In genomic region chr2:131490616-131491468, GRCh38 we compare ENCODE assay signal across 8 cellular contexts. TPM values are rescaled to one million over a fixed set of nuclear protein-coding genes. Genes with fewer than 3 reads are reported as not detected.
A peak's percentile ranks its signal among the peaks of the same experiment; 100 is the strongest.
DNase-seq lines count a peak whose midpoint lies in the region; ATAC-seq, FAIRE-seq and TF ChIP-seq lines count a peak whose summit lies in the region.
"Not testable (repeated sequence)": the region's sequence is repeated elsewhere in the genome, so short reads cannot be mapped to it uniquely, and the experiment has no call there.

No MANE protein-coding gene starts in this region.

- peak overlapping the region; percentile 86 for H3K4me3 Mint-ChIP-seq in activated T-helper 17 cell treated with anti-CD3 and anti-CD28 coated beads, Interleukin-2, amount 50 U/mL, for 72 hours

- peak; percentile 8 for ATAC-seq in activated T-helper 17 cell treated with anti-CD3 and anti-CD28 coated beads, Interleukin-2, amount 50 U/mL, for 72 hours (replicated peaks)

- H2BK5ac ChIP-seq in H1 (ENCODE audit: low read depth, low read length) = not testable (repeated sequence)

- not testable (repeated sequence) for FAIRE-seq in H1 (lab: Jason Lieb, UNC)

- H2BK15ac ChIP-seq in H1 (ENCODE audit: low read length) = not testable (repeated sequence)

- TF ChIP-seq CTCF in LNCaP clone FGC (IDR thresholded peaks at IDR 0.05; ENCODE audit: control insufficient read depth, extremely low read depth, insufficient read depth); H1 (IDR thresholded peaks at IDR 0.05; ENCODE audit: control extremely low read depth in 1 of 3, insufficient read depth in 1 of 3, low read depth in 1 of 3, low read length in 3 of 3): not testable (repeated sequence)

- H3K23me2 ChIP-seq in H1 (ENCODE audit: low read depth, low read length) = not testable (repeated sequence)

- CTCF ChIA-PET in H1 (lab: Charles Lee; ENCODE audit: partially characterized antibody) = interaction anchor here (6.3 kb wide), 1 partner anchor 77 kb away, joined by 53 read pairs; no protein-coding TSS in a partner anchor

- H3K79me2 ChIP-seq in H1 (ENCODE audit: control insufficient read depth in 1 of 2, insufficient read depth in 2 of 2, low read length in 2 of 2) = peaks cover 26 to 43% of the 10 kb centered on the region in 2 experiments

- peaks cover 59% of the 10 kb centered on the region for H3K36me3 Mint-ChIP-seq in activated T-helper 17 cell treated with anti-CD3 and anti-CD28 coated beads, Interleukin-2, amount 50 U/mL, for 72 hours (ENCODE audit: low read depth)

- WGBS in H1 (ENCODE audit: extremely low coverage in 1 of 2, insufficient coverage in 1 of 2, insufficient read length in 1 of 2, insufficient replicate concordance in 2 of 2, low coverage in 1 of 2, low lambda C conversion rate in 2 of 2, missing lambda C conversion rate in 1 of 2), 2 experiments = 84% methylated on average over 14 of the region's 20 CpGs; no CpG with 5 or more reads in 1 of the 2 experiments
- WGBS in urinary bladder = 67% methylated on average over 20 of the region's 20 CpGs

- H3K79me1 ChIP-seq in H1 (ENCODE audit: low read depth, low read length) = not testable (repeated sequence)

- not testable (repeated sequence) for H3K18ac ChIP-seq in H1 (ENCODE audit: extremely low read depth, low read length)

- not testable (repeated sequence) for H2AFZ ChIP-seq in H1 (ENCODE audit: low read length)

- not testable (repeated sequence) for H3K27me3 ChIP-seq in H1 (replicated peaks in 1 of 4; ENCODE audit: control insufficient read depth in 3 of 4, extremely low read depth in 1 of 4, insufficient read depth in 3 of 4, low read length in 3 of 4); rectal smooth muscle tissue (ENCODE audit: control insufficient read depth, insufficient read depth, low read length)

- H3K23ac ChIP-seq in H1 (ENCODE audit: insufficient read length) = not testable (repeated sequence)

- not testable (repeated sequence) for H2BK120ac ChIP-seq in H1 (replicated peaks; ENCODE audit: low read depth, low read length)

- TF ChIP-seq EP300 in H1 (IDR thresholded peaks at IDR 0.05; ENCODE audit: borderline replicate concordance in 1 of 2, low read depth in 2 of 2, low read length in 2 of 2) = not testable (repeated sequence)

- H3K27ac ChIP-seq in H1 (ENCODE audit: low read depth, low read length); rectal smooth muscle tissue (ENCODE audit: low read depth, low read length); urinary bladder (ENCODE audit: low read depth): not testable (repeated sequence)

- H3K4me1 ChIP-seq in ES-I3 (ENCODE audit: insufficient read depth, low read length); H1 (replicated peaks in 1 of 4; ENCODE audit: control insufficient read depth in 3 of 4, insufficient read depth in 4 of 4, low read length in 3 of 4); rectal smooth muscle tissue (ENCODE audit: control insufficient read depth, insufficient read depth, low read length); urinary bladder (ENCODE audit: insufficient read depth): not testable (repeated sequence)

- H3K9ac ChIP-seq in ES-I3 (ENCODE audit: low read depth, low read length) = peak overlapping the region; percentile 57
- H3K9ac ChIP-seq in H1 (replicated peaks in 1 of 4; ENCODE audit: extremely low read depth in 1 of 4, low read depth in 3 of 4, low read length in 3 of 4) = peak overlapping the region in 2 of 4 experiments; percentile 13 to 40; a peak in 3 of 7 replicates
- H3K9ac ChIP-seq in rectal smooth muscle tissue (ENCODE audit: low read length) = peak overlapping the region; percentile 13

- H2BK20ac ChIP-seq in H1 (ENCODE audit: low read length) = not testable (repeated sequence)

- peaks cover 10% of the 10 kb centered on the region for H3K4me1 Mint-ChIP-seq in activated T-helper 17 cell treated with anti-CD3 and anti-CD28 coated beads, Interleukin-2, amount 50 U/mL, for 72 hours

- not testable (repeated sequence) for H3K4ac ChIP-seq in H1 (replicated peaks; ENCODE audit: insufficient read length, low read depth, low read length)

- not testable (repeated sequence) for H3K56ac ChIP-seq in H1 (replicated peaks; ENCODE audit: insufficient read length, low read depth, low read length)

- not testable (repeated sequence) for H2BK12ac ChIP-seq in H1 (ENCODE audit: low read depth, low read length)

- H3K9me3 ChIP-seq in ES-I3 (ENCODE audit: control insufficient read depth, insufficient read depth, low read length); H1 (ENCODE audit: insufficient read depth in 2 of 2, low read depth in 1 of 2, low read length in 1 of 2): not testable (repeated sequence)

- peak overlapping the region; percentile 97 for H3K4me3 ChIP-seq in LNCaP clone FGC (ENCODE audit: low read depth, low read length)
- peak overlapping the region; percentile 45 to 94 (median 70); a peak in 6 of 8 replicates for H3K4me3 ChIP-seq in H1 (ENCODE audit: extremely low read depth in 1 of 4, insufficient read depth in 2 of 4, low read depth in 3 of 4, low read length in 4 of 4)
- peak overlapping the region; percentile 61 for H3K4me3 ChIP-seq in rectal smooth muscle tissue (ENCODE audit: low read length)
- peak overlapping the region; percentile 4 for H3K4me3 ChIP-seq in urinary bladder (ENCODE audit: low read depth, low read length)

- H3K36me3 ChIP-seq in ES-I3 (ENCODE audit: insufficient read depth, low read length); H1 (ENCODE audit: control insufficient read depth in 2 of 4, insufficient read depth in 4 of 4, low read length in 3 of 4); rectal smooth muscle tissue (ENCODE audit: control insufficient read depth, insufficient read depth, low read length); urinary bladder (ENCODE audit: insufficient read depth): not testable (repeated sequence)

- H4K91ac ChIP-seq in H1 (replicated peaks; ENCODE audit: insufficient read length, low read length) = not testable (repeated sequence)

- not testable (repeated sequence) for H2AK5ac ChIP-seq in H1 (ENCODE audit: low read depth, low read length)

- not testable (repeated sequence) for H3K14ac ChIP-seq in H1 (ENCODE audit: insufficient read length)

- H3K4me2 ChIP-seq in H1 (ENCODE audit: insufficient read depth in 1 of 2, low read depth in 2 of 2, low read length in 2 of 2) = peak overlapping the region; percentile 41 to 65

- H4K8ac ChIP-seq in H1 (ENCODE audit: extremely low read depth, insufficient read depth, low read length) = peak overlapping the region; percentile 39

- not testable (repeated sequence) for H3K27me3 Mint-ChIP-seq in activated T-helper 17 cell treated with anti-CD3 and anti-CD28 coated beads, Interleukin-2, amount 50 U/mL, for 72 hours

- TF ChIP-seq RAD21 in H1 (IDR thresholded peaks at IDR 0.05 in 1 of 2, conservative IDR thresholded peaks at IDR 0.05 in 1 of 2; ENCODE audit: low read depth in 2 of 2, low read length in 2 of 2) = not testable (repeated sequence)

- not testable (repeated sequence) for DNase-seq in LNCaP clone FGC (ENCODE audit: low read depth); H1 (ENCODE audit: low read depth in 1 of 2, low spot score in 2 of 2)
- DNase-seq in SK-N-DZ (ENCODE audit: low spot score) (peak; percentile 36), kidney tubule cell (ENCODE audit: low spot score) (peak; percentile 28)

- not testable (repeated sequence) for H4K20me1 ChIP-seq in H1 (replicated peaks in 1 of 2; ENCODE audit: control insufficient read depth in 1 of 2, insufficient read depth in 2 of 2, low read length in 2 of 2)

- POLR2A ChIA-PET in H1 (lab: Charles Lee; ENCODE audit: partially characterized antibody) = interaction anchor here (1.4 kb wide), 1 partner anchor 8 kb away, joined by 4 read pairs; no protein-coding TSS in a partner anchor

- not testable (repeated sequence) for H3K9me3 Mint-ChIP-seq in activated T-helper 17 cell treated with anti-CD3 and anti-CD28 coated beads, Interleukin-2, amount 50 U/mL, for 72 hours

- peak overlapping the region; percentile 93 for H3K27ac Mint-ChIP-seq in activated T-helper 17 cell treated with anti-CD3 and anti-CD28 coated beads, Interleukin-2, amount 50 U/mL, for 72 hours

- H4K5ac ChIP-seq in H1 (ENCODE audit: insufficient read length, low read depth, low read length) = not testable (repeated sequence)

- not testable (repeated sequence) for TF ChIP-seq POLR2A in H1 (IDR thresholded peaks at IDR 0.05; ENCODE audit: control extremely low read depth in 1 of 2, low read depth in 2 of 2, low read length in 2 of 2)

RNA-seq across cellular contexts. Expression of gene MZT2A, which starts 1.4 kb away (rescaled TPM):
- 296 and 299 TPM in 2 replicates for polyA plus RNA-seq in SK-N-DZ (2014; cell fraction: cytosol; rRNA removed)
- polyA plus RNA-seq in SK-N-DZ (2014; cell fraction: nucleus; rRNA removed) = 229 and 277 TPM in 2 replicates
- 100 to 1,000 TPM in 1 of 2 donors, 10 to 100 TPM in 1; 96.0 to 112 TPM for total RNA-seq in activated T-helper 17 cell treated with anti-CD3 and anti-CD28 coated beads, Interleukin-2, amount 50 U/mL, for 72 hours
- total RNA-seq in H1 (2021; fragmentation: NEBNext Ultra II Directional; extraction: Animal tissue kit (Norgen Biotek cat#: 25700)) = 116 and 123 TPM in 2 replicates
- polyA plus RNA-seq in H1 (2011; rRNA removed) (120 and 200 TPM in 2 replicates), urinary bladder (148 TPM)
- polyA plus RNA-seq in H1 (2011; cell fraction: cytosol; rRNA removed) = 133 TPM
- polyA plus RNA-seq in H1 (2011; cell fraction: nucleus; rRNA removed) = 91.2 TPM
- 105 to 148 TPM (median 143 TPM) in 4 replicates for polyA plus RNA-seq in H1 (2012, experiment 1 of 2)
- 91.0 TPM for polyA plus RNA-seq in H1 (2012, experiment 2 of 2)
- polyA plus RNA-seq in H1 (2013, experiment 1 of 2) = 223 TPM
- polyA plus RNA-seq in H1 (2013, experiment 2 of 2) = 213 TPM
- polyA minus RNA-seq in H1 (2011; rRNA and poly(A)+ RNA removed) = 7.2 and 10.3 TPM in 2 replicates
- 37.4 TPM for polyA minus RNA-seq in H1 (2011; cell fraction: cytosol; rRNA and poly(A)+ RNA removed)
- polyA minus RNA-seq in H1 (2011; cell fraction: nucleus; rRNA and poly(A)+ RNA removed) = 45.0 TPM
- total RNA-seq in urinary bladder = 37.4 TPM

RNA-seq across cellular contexts. Expression of gene TUBA3D, which starts 14.9 kb away (rescaled TPM):
- polyA plus RNA-seq in SK-N-DZ (2014; cell fraction: cytosol; rRNA removed) = not detected in 2 replicates
- polyA plus RNA-seq in SK-N-DZ (2014; cell fraction: nucleus; rRNA removed) = not detected in 2 replicates
- not detected for total RNA-seq in activated T-helper 17 cell treated with anti-CD3 and anti-CD28 coated beads, Interleukin-2, amount 50 U/mL, for 72 hours
- 0.21 TPM in 1 of 2 replicates, not detected in the other for total RNA-seq in H1 (2021; fragmentation: NEBNext Ultra II Directional; extraction: Animal tissue kit (Norgen Biotek cat#: 25700))
- polyA plus RNA-seq in H1 (2011; rRNA removed) = 0.15 and 0.36 TPM in 2 replicates
- not detected for polyA plus RNA-seq in H1 (2011; cell fraction: cytosol; rRNA removed)
- not detected for polyA plus RNA-seq in H1 (2011; cell fraction: nucleus; rRNA removed)
- polyA plus RNA-seq in H1 (2012, experiment 1 of 2) = 0.44 to 0.59 TPM (median 0.49 TPM) in 4 replicates
- 0.39 TPM for polyA plus RNA-seq in H1 (2012, experiment 2 of 2)
- polyA plus RNA-seq in H1 (2013, experiment 1 of 2) = 0.14 TPM
- 0.17 TPM for polyA plus RNA-seq in H1 (2013, experiment 2 of 2)
- not detected in 2 replicates for polyA minus RNA-seq in H1 (2011; rRNA and poly(A)+ RNA removed)
- polyA minus RNA-seq in H1 (2011; cell fraction: cytosol; rRNA and poly(A)+ RNA removed) = not detected
- not detected for polyA minus RNA-seq in H1 (2011; cell fraction: nucleus; rRNA and poly(A)+ RNA removed)
- not detected for total RNA-seq in urinary bladder
- polyA plus RNA-seq in urinary bladder = not detected

RNA-seq across cellular contexts. Expression of gene CCDC74A, which starts 36.8 kb away (rescaled TPM):
- polyA plus RNA-seq in SK-N-DZ (2014; cell fraction: cytosol; rRNA removed) = 39.8 and 58.3 TPM in 2 replicates
- polyA plus RNA-seq in SK-N-DZ (2014; cell fraction: nucleus; rRNA removed) = 365 and 467 TPM in 2 replicates
- total RNA-seq in activated T-helper 17 cell treated with anti-CD3 and anti-CD28 coated beads, Interleukin-2, amount 50 U/mL, for 72 hours = 1 to 10 TPM; 2.7 to 5.9 TPM
- 14.9 and 18.1 TPM in 2 replicates for total RNA-seq in H1 (2021; fragmentation: NEBNext Ultra II Directional; extraction: Animal tissue kit (Norgen Biotek cat#: 25700))
- polyA plus RNA-seq in H1 (2011; rRNA removed) (21.0 and 23.8 TPM in 2 replicates), urinary bladder (21.3 TPM)
- polyA plus RNA-seq in H1 (2011; cell fraction: cytosol; rRNA removed) = 26.9 TPM
- 89.2 TPM for polyA plus RNA-seq in H1 (2011; cell fraction: nucleus; rRNA removed)
- 13.5 to 22.4 TPM (median 19.7 TPM) in 4 replicates for polyA plus RNA-seq in H1 (2012, experiment 1 of 2)
- 14.3 TPM for polyA plus RNA-seq in H1 (2012, experiment 2 of 2)
- 16.2 TPM for polyA plus RNA-seq in H1 (2013, experiment 1 of 2)
- 17.2 TPM for polyA plus RNA-seq in H1 (2013, experiment 2 of 2)
- polyA minus RNA-seq in H1 (2011; rRNA and poly(A)+ RNA removed) = 6.1 and 7.0 TPM in 2 replicates
- polyA minus RNA-seq in H1 (2011; cell fraction: cytosol; rRNA and poly(A)+ RNA removed) = 7.4 TPM
- polyA minus RNA-seq in H1 (2011; cell fraction: nucleus; rRNA and poly(A)+ RNA removed) = 17.8 TPM
- 6.2 TPM for total RNA-seq in urinary bladder

Comparison
In these comparisons a context has a peak if more than half of its experiments do, and no peak if none do; other contexts are left out.
1. H3K4me3 ChIP-seq: peak in every context shown above with its lines; median percentile 97 in LNCaP clone FGC; 70 in H1; 61 in rectal smooth muscle tissue; 4 in urinary bladder.